In the genomic region with DNA sequence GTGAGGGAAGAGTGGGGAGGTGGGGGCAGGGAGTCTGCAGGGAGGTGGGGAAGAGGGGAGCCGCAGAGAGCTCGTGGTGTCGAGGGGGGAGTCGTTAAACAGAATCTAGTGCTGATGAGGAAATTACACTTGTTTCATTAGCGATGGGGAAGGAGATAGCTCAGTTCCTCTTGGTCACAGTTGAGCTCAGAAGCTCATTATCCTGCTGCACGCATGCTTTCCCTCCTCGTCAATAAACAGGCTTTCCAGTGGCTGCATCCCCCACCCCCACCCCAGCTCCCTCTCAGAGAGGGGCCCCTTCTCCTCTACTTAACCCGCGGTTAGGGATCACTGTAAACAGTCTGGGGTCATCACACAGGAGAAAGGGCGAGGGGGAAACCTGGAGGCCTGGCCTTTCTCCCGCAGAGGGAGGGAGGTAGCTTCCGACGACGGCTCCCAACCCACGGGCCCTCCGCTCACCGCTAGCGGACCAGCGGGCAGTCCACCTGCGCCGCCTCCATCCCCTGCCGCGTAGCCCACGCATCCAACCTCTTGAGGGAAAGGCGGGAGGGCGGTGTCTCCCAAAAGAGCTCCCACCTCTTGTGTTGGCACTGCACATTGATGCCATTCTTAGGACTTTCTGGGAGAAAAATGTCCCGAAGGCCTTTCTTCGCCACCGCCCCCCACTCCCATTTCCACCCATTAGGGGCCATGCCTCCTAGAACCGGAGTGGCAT, we compare ENCODE assay signal across 9 cellular contexts.
DNase-seq lines count a peak whose midpoint lies in the region; ATAC-seq and TF ChIP-seq lines count a peak whose summit lies in the region.
"Had no signal": no experiment of that assay in that cellular context is flagged by ENCODE, and none has a peak within 500 bp of the region (broad histone marks: within the 10 kb centered on the region; RNA-seq: fewer than 3 reads in every experiment).

No MANE protein-coding gene starts in this region.

- peak overlapping the region; percentile 95 for H2AFZ ChIP-seq in parathyroid adenoma

- peaks cover 58% of the 10 kb centered on the region for H3K27me3 ChIP-seq in colonic mucosa
- peaks cover 21% of the 10 kb centered on the region for H3K27me3 ChIP-seq in parathyroid adenoma (ENCODE audit: control insufficient read depth, insufficient read depth, low read length)

- DNase-seq in DMS53 (lab: John Stamatoyannopoulos, UW) = peak; percentile 12
- DNase-seq in DMS53 treated with DMSO at 0.1 percent for 48 hours (lab: John Stamatoyannopoulos, UW; ENCODE audit: unreplicated experiment) = no peak
- peak; percentile 25 to 26 for DNase-seq in Kasumi-1 (lab: John Stamatoyannopoulos, UW)
- no peak for DNase-seq in colonic mucosa
- no peak for DNase-seq in anterior cingulate cortex (lab: John Stamatoyannopoulos, UW)
- DNase-seq in NCI-H69 (lab: John Stamatoyannopoulos, UW) = no peak
- DNase-seq: GDM1 had no signal

- H3K4me1 ChIP-seq in colonic mucosa (peaks cover 19% of the 10 kb centered on the region), parathyroid adenoma (no peaks in the 10 kb centered on the region)

- no peak overlapping the region for H3K9ac ChIP-seq in colonic mucosa (ENCODE audit: low read depth in 2 of 2, low read length in 2 of 2)
- no peak overlapping the region for H3K9ac ChIP-seq in parathyroid adenoma

- peak overlapping the region; percentile 42 for H3K4me3 ChIP-seq in colonic mucosa
- no peak overlapping the region for H3K4me3 ChIP-seq in parathyroid adenoma (ENCODE audit: low read depth, low read length)

- peak overlapping the region; percentile 69 for H3K4me2 ChIP-seq in parathyroid adenoma (ENCODE audit: low read length)

- intact Hi-C loops in colonic mucosa (cut with DNase I) = no loop called here

- TF ChIP-seq CTCF in colonic mucosa (IDR thresholded peaks at IDR 0.05) (no peak), parathyroid adenoma (IDR thresholded peaks at IDR 0.05) (no peak)

- H3K79me2 ChIP-seq in parathyroid adenoma = no peaks in the 10 kb centered on the region

- H3K27ac ChIP-seq in colonic mucosa (no peak overlapping the region), parathyroid adenoma (no peak overlapping the region)

- no peak for ATAC-seq in GM21367 (IDR thresholded peaks at IDR 0.05; ENCODE audit: unreplicated experiment)

- H3K36me3 ChIP-seq in colonic mucosa = no peaks in the 10 kb centered on the region
- H3K36me3 ChIP-seq in parathyroid adenoma (ENCODE audit: control insufficient read depth, insufficient read depth, low read length) = no peaks in the 10 kb centered on the region

- H3K9me3 ChIP-seq in colonic mucosa = no peaks in the 10 kb centered on the region
- no peaks in the 10 kb centered on the region for H3K9me3 ChIP-seq in parathyroid adenoma (ENCODE audit: control insufficient read depth, low read length)

Comparison
In these comparisons a context has a peak if more than half of its experiments do, and no peak if none do; other contexts are left out.
1. DNase-seq: peak in DMS53 (single experiment) and Kasumi-1 (2 of 2); none in DMS53 treated with DMSO at 0.1 percent for 48 hours (single experiment), colonic mucosa (single experiment), anterior cingulate cortex (0 of 58) and NCI-H69 (single experiment).